In the genomic region with DNA sequence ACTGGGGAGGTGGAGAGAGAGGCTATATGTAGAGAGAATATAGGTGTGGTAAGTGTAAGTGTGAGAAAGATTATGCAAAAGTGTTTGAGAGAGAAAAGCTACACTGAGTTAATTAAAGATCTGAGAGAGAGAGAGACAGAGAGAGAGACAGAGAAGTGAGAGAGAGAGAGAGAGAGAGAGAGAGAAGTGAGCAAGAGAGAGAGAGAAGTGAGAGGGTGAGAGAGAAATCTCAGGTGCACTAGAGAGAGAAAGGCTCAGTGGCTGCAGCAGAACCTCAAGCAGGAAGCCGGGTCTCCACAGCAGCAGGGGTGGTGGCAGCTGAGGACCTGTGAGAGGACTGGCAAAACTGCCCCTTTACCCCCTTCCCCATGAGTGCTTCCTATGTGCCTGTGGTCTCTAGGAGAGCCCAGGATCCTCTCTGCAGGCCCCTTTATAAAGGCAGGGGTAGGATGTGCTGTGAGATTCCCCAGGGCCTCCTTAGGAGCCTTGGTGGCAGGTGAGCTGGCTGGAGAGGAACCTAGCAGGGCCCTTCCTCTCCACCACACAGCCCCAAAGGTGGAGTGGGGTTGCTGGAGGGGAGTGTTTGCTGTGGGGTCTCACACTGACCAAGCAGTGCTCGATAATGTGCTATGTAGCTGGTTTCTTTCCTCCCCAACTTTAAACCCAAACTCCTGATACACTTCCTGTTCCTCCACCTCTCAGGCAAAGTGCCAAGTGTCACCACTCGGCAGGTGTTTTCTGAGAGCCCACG, we compare ENCODE assay signal across 9 cellular contexts. TPM values are rescaled to one million over a fixed set of nuclear protein-coding genes. Genes with fewer than 3 reads are reported as not detected.
DNase-seq lines count a peak whose midpoint lies in the region; ATAC-seq, FAIRE-seq and TF ChIP-seq lines count a peak whose summit lies in the region.
"Had no signal": no experiment of that assay in that cellular context is flagged by ENCODE, and none has a peak within 500 bp of the region (broad histone marks: within the 10 kb centered on the region; RNA-seq: fewer than 3 reads in every experiment).

No MANE protein-coding gene starts in this region.

- H2AFZ ChIP-seq in GM12878 (ENCODE audit: control insufficient read depth, low read depth, low read length), result peak overlapping the region; percentile 71

- CTCF ChIA-PET in Panc1 (lab: Charles Lee), result interaction anchor here (0.7 kb wide), 1 partner anchor 18 kb away, joined by 4 read pairs; no protein-coding TSS in a partner anchor
- CTCF ChIA-PET in GM12878 (lab: Yijun Ruan, JAX), result interaction anchor here (0.6 to 2.1 kb wide), 4 partner anchors 41 to 783 kb away, joined by 3 to 9 read pairs (median 4); no protein-coding TSS in a partner anchor

- WGBS in GM12878 (ENCODE audit: insufficient coverage, insufficient replicate concordance, low lambda C conversion rate, missing lambda C conversion rate), result 4% methylated on average over 4 of the region's 4 CpGs

- no peak for TF ChIP-seq RAD21 in GM12878 (IDR thresholded peaks at IDR 0.05; ENCODE audit: insufficient read depth, low read depth, low read length)

- peak overlapping the region; percentile 26; the same call in 1 of the 2 replicates for H3K9ac ChIP-seq in GM12878 (ENCODE audit: control insufficient read depth, insufficient read depth, low read length)

- FAIRE-seq in GM12878 (lab: Jason Lieb, UNC), result peak; percentile 83

- H3K4me1 ChIP-seq in right atrium auricular region, result peaks cover 0 to 5% of the 10 kb centered on the region in 2 donors
- no peaks in the 10 kb centered on the region for H3K4me1 ChIP-seq in Panc1 (ENCODE audit: control insufficient read depth, insufficient read depth, low read length)
- H3K4me1 ChIP-seq in GM12878 (ENCODE audit: control insufficient read depth, insufficient read depth, low read length), result peaks cover 19% of the 10 kb centered on the region
- H3K4me1 ChIP-seq in upper lobe of right lung, result peaks cover 9% of the 10 kb centered on the region

- H3K4me3 ChIP-seq in right atrium auricular region, result no peak overlapping the region
- no peak overlapping the region for H3K4me3 ChIP-seq in Panc1 (ENCODE audit: low read depth in 2 of 2, low read length in 2 of 2)
- H3K4me3 ChIP-seq in GM12878, result 0 out of 2 replicates have a peak overlapping the region, but pooled peaks have one; percentile 50
- H3K4me3 ChIP-seq in upper lobe of right lung, result no peak overlapping the region

- POLR2A ChIA-PET in Panc1 (lab: Charles Lee) (no interaction called here), GM12878 (lab: Charles Lee) (interaction anchor here (0.6 to 1.0 kb wide), 2 partner anchors 10 to 220 kb away, joined by 4 to 5 read pairs; no protein-coding TSS in a partner anchor)

- H3K9me3 ChIP-seq in right atrium auricular region (no peaks in the 10 kb centered on the region), Panc1 (ENCODE audit: control insufficient read depth, insufficient read depth, low read depth, low read length) (no peaks in the 10 kb centered on the region), GM12878 (replicated peaks; ENCODE audit: control insufficient read depth, insufficient read depth, low read length) (no peaks in the 10 kb centered on the region), upper lobe of right lung (no peaks in the 10 kb centered on the region)

- H3K4me2 ChIP-seq in GM12878 (ENCODE audit: control insufficient read depth, insufficient read depth), result peak overlapping the region; percentile 93

- BruUV-seq in Panc1 (replicated peaks; lab: Mats Ljungman, UMichigan), result no TSS peak
- no TSS peak for BruUV-seq in GM12878 (replicated peaks; lab: Mats Ljungman, UMichigan)

- DNase-seq in Right ventricle myocardium superior (no peak), right atrium auricular region (ENCODE audit: low spot score) (no peak), Panc1 (ENCODE audit: low read depth, low spot score) (no peak), GM12878 (ENCODE audit: low read depth, low spot score) (peak; percentile 28), upper lobe of right lung (no peak), inferior parietal cortex (ENCODE audit: extremely low spot score) (no peak), NK-92 (lab: John Stamatoyannopoulos, UW; ENCODE audit: unreplicated experiment) (no peak), SIG-M5 treated with dmso at 0.1 percent for 504 hours (lab: John Stamatoyannopoulos, UW; ENCODE audit: unreplicated experiment) (no peak)
- DNase-seq: anterior cingulate cortex had no signal

- in situ Hi-C loops in Panc1 (cut with HindIII; ENCODE audit: low pct_unique_long_range_greater_than_20kb, low sequenced_read_pairs), result no loop called here
- in situ Hi-C loops in GM12878 (cut with MboI), result no loop called here

- H3K27me3 ChIP-seq in right atrium auricular region (no peaks in the 10 kb centered on the region), Panc1 (ENCODE audit: control insufficient read depth, insufficient read depth, low read length) (0 out of 2 replicates have a peak, but pooled peaks cover 3% of the 10 kb centered on the region), GM12878 (replicated peaks in 1 of 2; ENCODE audit: control insufficient read depth in 2 of 2, insufficient read depth in 2 of 2, low read length in 1 of 2) (no peaks in the 10 kb centered on the region), upper lobe of right lung (no peaks in the 10 kb centered on the region)

- H3K36me3 ChIP-seq in right atrium auricular region (no peaks in the 10 kb centered on the region), Panc1 (ENCODE audit: control insufficient read depth, insufficient read depth, low read length) (no peaks in the 10 kb centered on the region), GM12878 (ENCODE audit: control insufficient read depth in 2 of 2, insufficient read depth in 2 of 2, low read length in 1 of 2) (no peaks in the 10 kb centered on the region), upper lobe of right lung (no peaks in the 10 kb centered on the region)

- RAD21 ChIA-PET in GM12878 (lab: Charles Lee; ENCODE audit: unreplicated experiment), result interaction anchor here (0.6 kb wide), 1 partner anchor 79 kb away, joined by 4 read pairs; no protein-coding TSS in a partner anchor

- TF ChIP-seq EP300 in GM12878 (IDR thresholded peaks at IDR 0.05; ENCODE audit: borderline replicate concordance in 1 of 2, control insufficient read depth in 1 of 2, low read depth in 2 of 2, low read length in 2 of 2), result no peak

- no peaks in the 10 kb centered on the region for H3K79me2 ChIP-seq in GM12878 (ENCODE audit: control insufficient read depth, insufficient read depth, low read length)

- peak; percentile 54; the same call in 1 of the 2 replicates for TF ChIP-seq POLR2A in GM12878 (IDR thresholded peaks at IDR 0.05; ENCODE audit: low read depth, low read length)

- ATAC-seq in Right ventricle myocardium superior (ENCODE audit: poor library complexity) (peak; percentile 13), Panc1 (0 out of 2 replicates have a peak, but pooled peaks have one; percentile 48), GM12878 (peak; percentile 83), upper lobe of right lung (peak; percentile 14)

- no peaks in the 10 kb centered on the region for H4K20me1 ChIP-seq in GM12878 (ENCODE audit: control insufficient read depth, insufficient read depth)

- SMC1A ChIA-PET in GM12878 (lab: Charles Lee; ENCODE audit: uncharacterized antibody, unreplicated experiment), result interaction anchor here (0.6 to 2.0 kb wide), 5 partner anchors 30 to 152 kb away, joined by 3 to 4 read pairs (median 3); no protein-coding TSS in a partner anchor

- intact Hi-C loops in Right ventricle myocardium superior (cut with DNase I), result no loop called here
- intact Hi-C loops in Panc1 (cut with micrococcal nuclease; ENCODE audit: unreplicated experiment), result no loop called here
- intact Hi-C loops in GM12878 (cut with micrococcal nuclease; ENCODE audit: unreplicated experiment), result no loop called here
- intact Hi-C loops in upper lobe of right lung (cut with DNase I), result no loop called here

- H3K27ac ChIP-seq in right atrium auricular region, result no peak overlapping the region
- H3K27ac ChIP-seq in Panc1 (ENCODE audit: low read length), result no peak overlapping the region
- H3K27ac ChIP-seq in GM12878 (ENCODE audit: control insufficient read depth, insufficient read depth), result peak overlapping the region; percentile 75
- H3K27ac ChIP-seq in upper lobe of right lung, result peak overlapping the region; percentile 55

- TF ChIP-seq CTCF in right atrium auricular region (IDR thresholded peaks at IDR 0.05), result no peak
- TF ChIP-seq CTCF in Panc1 (IDR thresholded peaks at IDR 0.05), result no peak
- no peak for TF ChIP-seq CTCF in GM12878 (IDR thresholded peaks at IDR 0.05 in 2 of 3, conservative IDR thresholded peaks at IDR 0.05 in 1 of 3; ENCODE audit: control insufficient read depth in 2 of 3, extremely low read depth in 1 of 3, insufficient read depth in 1 of 3, low read depth in 3 of 3, low read length in 3 of 3)
- no peak for TF ChIP-seq CTCF in upper lobe of right lung (IDR thresholded peaks at IDR 0.05)

TF ChIP-seq in GM12878, 131 proteins besides CTCF, POLR2A, EP300 and RAD21 (continues in another document):
- TF ChIP-seq TAF1 (IDR thresholded peaks at IDR 0.05; ENCODE audit: borderline replicate concordance, low read depth, low read length) (peak; percentile 51; the same call in 1 of the 2 replicates), EZH2 (IDR thresholded peaks at IDR 0.05; ENCODE audit: borderline replicate concordance, control insufficient read depth, low read depth, low read length) (no peak), MTA2 (IDR thresholded peaks at IDR 0.05; ENCODE audit: low read depth) (peak; percentile 58), RBBP5 (conservative IDR thresholded peaks at IDR 0.05) (no peak)

RNA-seq across cellular contexts. Expression of gene SLC4A5, which starts 52.6 kb away (rescaled TPM):
- total RNA-seq in Right ventricle myocardium superior, result 1.3 TPM
- 1 to 10 TPM in 1 of 2 donors, under 1 TPM in 1; 0.28 to 1.3 TPM for total RNA-seq in right atrium auricular region
- total RNA-seq in Panc1 (2021; ENCODE audit: unreplicated experiment), result 1.2 TPM
- 0.39 TPM for polyA plus RNA-seq in Panc1 (2012; ENCODE audit: insufficient read length)
- 8.5 TPM in 2 replicates for total RNA-seq in GM12878 (2013; cell fraction: nucleolus; rRNA removed)
- total RNA-seq in GM12878 (2014; rRNA removed), result 3.0 and 3.4 TPM in 2 replicates
- total RNA-seq in GM12878 (2014; rRNA removed; fragmentation: Illumina TruSeq; extraction: Trizol), result 1.6 and 2.1 TPM in 2 replicates
- total RNA-seq in GM12878 (2021), result 2.3 and 4.4 TPM in 2 replicates
- polyA plus RNA-seq in GM12878 (2011; ENCODE audit: low read depth), result 1.7 TPM
- 0.15 and 0.30 TPM in 2 replicates for polyA plus RNA-seq in GM12878 (2011; rRNA removed)
- polyA plus RNA-seq in GM12878 (2011; cell fraction: cytosol; rRNA removed), result 0.15 and 0.51 TPM in 2 replicates
- polyA plus RNA-seq in GM12878 (2011; cell fraction: nucleus; rRNA removed), result 1.5 and 1.9 TPM in 2 replicates
- 2.8 and 3.9 TPM in 2 replicates for polyA plus RNA-seq in GM12878 (2012)
- 3.9 and 5.3 TPM in 2 replicates for polyA plus RNA-seq in GM12878 (2014; fragmentation: Illumina TruSeq; extraction: Trizol)
- polyA plus RNA-seq in GM12878 (2014; fragmentation: Nextera tagmentation; extraction: Ambion mirVana), result 1 to 10 TPM in 1 of 2 experiments, under 1 TPM in 1; 0.47 to 1.2 TPM
- 4.4 and 4.7 TPM in 2 replicates for polyA plus RNA-seq in GM12878 (2014; rRNA removed)
- under 1 TPM; 0.83 to 0.97 TPM for polyA plus RNA-seq in GM12878 (2016; fragmentation: Nextera tagmentation; extraction: Ambion mirVana)
- polyA minus RNA-seq in GM12878 (2011; rRNA and poly(A)+ RNA removed), result 0.66 and 0.67 TPM in 2 replicates
- polyA minus RNA-seq in GM12878 (2011; cell fraction: cytosol; rRNA and poly(A)+ RNA removed), result not detected in 2 replicates
- 0.97 and 2.0 TPM in 2 replicates for polyA minus RNA-seq in GM12878 (2011; cell fraction: nucleus; rRNA and poly(A)+ RNA removed)
- total RNA-seq in upper lobe of right lung, result 3.2 TPM

Comparison
In these comparisons a context has a peak if more than half of its experiments do, and no peak if none do; other contexts are left out.
1. ATAC-seq: peak in every context shown above with its lines; median percentile 83 in GM12878; 48 in Panc1; 14 in upper lobe of right lung; 13 in Right ventricle myocardium superior.
2. H3K27ac ChIP-seq: peak in GM12878 (single experiment) and upper lobe of right lung (single experiment); none in right atrium auricular region (0 of 2) and Panc1 (single experiment).